In the genomic region with DNA sequence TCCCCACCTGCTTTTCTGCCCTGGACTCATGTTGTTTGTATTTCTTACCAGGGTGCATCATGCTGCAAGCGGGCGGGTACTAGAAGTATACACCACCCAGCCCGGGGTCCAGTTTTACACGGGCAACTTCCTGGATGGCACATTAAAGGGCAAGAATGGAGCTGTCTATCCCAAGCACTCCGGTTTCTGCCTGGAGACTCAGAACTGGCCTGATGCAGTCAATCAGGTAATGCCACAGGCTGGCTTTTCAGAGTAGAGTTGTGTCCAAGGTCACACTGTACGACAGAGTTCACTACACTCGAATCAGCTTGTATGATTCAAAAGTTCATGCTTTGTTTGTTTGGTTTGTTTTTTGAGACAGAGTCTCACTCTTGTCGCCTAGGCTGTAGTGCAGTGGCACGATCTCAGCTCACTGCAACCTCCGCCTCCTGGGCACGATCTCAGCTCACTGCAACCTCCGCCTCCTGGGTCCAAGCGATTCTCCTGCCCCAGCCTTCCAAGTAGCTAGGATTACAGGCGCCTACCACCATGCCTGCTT, we compare ENCODE assay signal across 1 cellular context.
TF ChIP-seq lines count a peak whose summit lies in the region.

No MANE protein-coding gene starts in this region.

TF ChIP-seq in HepG2, 621 proteins besides CTCF, POLR2A, EP300 and RAD21 (continued from another document and continues in another):
- TF ChIP-seq, protein P1, sequence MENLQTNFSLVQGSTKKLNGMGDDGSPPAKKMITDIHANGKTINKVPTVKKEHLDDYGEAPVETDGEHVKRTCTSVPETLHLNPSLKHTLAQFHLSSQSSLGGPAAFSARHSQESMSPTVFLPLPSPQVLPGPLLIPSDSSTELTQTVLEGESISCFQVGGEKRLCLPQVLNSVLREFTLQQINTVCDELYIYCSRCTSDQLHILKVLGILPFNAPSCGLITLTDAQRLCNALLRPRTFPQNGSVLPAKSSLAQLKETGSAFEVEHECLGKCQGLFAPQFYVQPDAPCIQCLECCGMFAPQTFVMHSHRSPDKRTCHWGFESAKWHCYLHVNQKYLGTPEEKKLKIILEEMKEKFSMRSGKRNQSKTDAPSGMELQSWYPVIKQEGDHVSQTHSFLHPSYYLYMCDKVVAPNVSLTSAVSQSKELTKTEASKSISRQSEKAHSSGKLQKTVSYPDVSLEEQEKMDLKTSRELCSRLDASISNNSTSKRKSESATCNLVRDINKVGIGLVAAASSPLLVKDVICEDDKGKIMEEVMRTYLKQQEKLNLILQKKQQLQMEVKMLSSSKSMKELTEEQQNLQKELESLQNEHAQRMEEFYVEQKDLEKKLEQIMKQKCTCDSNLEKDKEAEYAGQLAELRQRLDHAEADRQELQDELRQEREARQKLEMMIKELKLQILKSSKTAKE (CRISPR knock-in tag; IDR thresholded peaks at IDR 0.05; ENCODE audit: borderline replicate concordance), result no peak
- TF ChIP-seq HIC2 (CRISPR knock-in tag; IDR thresholded peaks at IDR 0.05; ENCODE audit: low read depth), result peak; percentile 84
- TF ChIP-seq SOX6 (IDR thresholded peaks at IDR 0.05), result no peak
- peak; percentile 85 for TF ChIP-seq SOX6 (CRISPR knock-in tag; IDR thresholded peaks at IDR 0.05)
- TF ChIP-seq, protein P2, sequence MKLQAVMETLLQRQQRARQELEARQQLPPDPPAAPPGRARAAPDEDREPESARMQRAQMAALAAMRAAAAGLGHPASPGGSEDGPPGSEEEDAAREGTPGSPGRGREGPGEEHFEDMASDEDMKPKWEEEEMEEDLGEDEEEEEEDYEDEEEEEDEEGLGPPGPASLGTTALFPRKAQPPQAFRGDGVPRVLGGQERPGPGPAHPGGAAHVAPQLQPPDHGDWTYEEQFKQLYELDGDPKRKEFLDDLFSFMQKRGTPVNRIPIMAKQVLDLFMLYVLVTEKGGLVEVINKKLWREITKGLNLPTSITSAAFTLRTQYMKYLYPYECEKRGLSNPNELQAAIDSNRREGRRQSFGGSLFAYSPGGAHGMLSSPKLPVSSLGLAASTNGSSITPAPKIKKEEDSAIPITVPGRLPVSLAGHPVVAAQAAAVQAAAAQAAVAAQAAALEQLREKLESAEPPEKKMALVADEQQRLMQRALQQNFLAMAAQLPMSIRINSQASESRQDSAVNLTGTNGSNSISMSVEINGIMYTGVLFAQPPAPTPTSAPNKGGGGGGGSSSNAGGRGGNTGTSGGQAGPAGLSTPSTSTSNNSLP (IDR thresholded peaks at IDR 0.05; ENCODE audit: low read depth, low read length), result peak; percentile 79
- 0 out of 2 replicates have a peak, but pooled peaks have one; percentile 10 for TF ChIP-seq KDM1A (CRISPR knock-in tag; IDR thresholded peaks at IDR 0.05)
- 0 out of 2 replicates have a peak, but pooled peaks have one; percentile 20 for TF ChIP-seq CBX5 (CRISPR knock-in tag; IDR thresholded peaks at IDR 0.05; ENCODE audit: borderline replicate concordance)
- TF ChIP-seq ZBTB21 (CRISPR knock-in tag; IDR thresholded peaks at IDR 0.05), result 0 out of 2 replicates have a peak, but pooled peaks have one; percentile 15
- TF ChIP-seq HMGXB4 (CRISPR knock-in tag; IDR thresholded peaks at IDR 0.05; ENCODE audit: borderline replicate concordance in 1 of 2, low read depth in 1 of 2), result 0 out of 4 replicates have a peak, but pooled peaks of 1 of the 2 experiments have one; percentile 39
- TF ChIP-seq SMC3 (IDR thresholded peaks at IDR 0.05; ENCODE audit: low read length), result peak; percentile 13; the same call in 1 of the 2 replicates
- no peak for TF ChIP-seq ZNF468 (CRISPR knock-in tag; IDR thresholded peaks at IDR 0.05)
- TF ChIP-seq ZNF777 (CRISPR knock-in tag; IDR thresholded peaks at IDR 0.05), result no peak
- TF ChIP-seq ELF4 (CRISPR knock-in tag; IDR thresholded peaks at IDR 0.05; ENCODE audit: borderline replicate concordance), result peak; percentile 60; the same call in 1 of the 2 replicates
- no peak for TF ChIP-seq ARNT (IDR thresholded peaks at IDR 0.05)
- TF ChIP-seq ZBTB43 (CRISPR knock-in tag; conservative IDR thresholded peaks at IDR 0.05), result peak; percentile 21; the same call in 1 of the 2 replicates
- peak; percentile 70; the same call in 1 of the 2 replicates for TF ChIP-seq FOXO1 (CRISPR knock-in tag; IDR thresholded peaks at IDR 0.05)
- TF ChIP-seq, protein P3, sequence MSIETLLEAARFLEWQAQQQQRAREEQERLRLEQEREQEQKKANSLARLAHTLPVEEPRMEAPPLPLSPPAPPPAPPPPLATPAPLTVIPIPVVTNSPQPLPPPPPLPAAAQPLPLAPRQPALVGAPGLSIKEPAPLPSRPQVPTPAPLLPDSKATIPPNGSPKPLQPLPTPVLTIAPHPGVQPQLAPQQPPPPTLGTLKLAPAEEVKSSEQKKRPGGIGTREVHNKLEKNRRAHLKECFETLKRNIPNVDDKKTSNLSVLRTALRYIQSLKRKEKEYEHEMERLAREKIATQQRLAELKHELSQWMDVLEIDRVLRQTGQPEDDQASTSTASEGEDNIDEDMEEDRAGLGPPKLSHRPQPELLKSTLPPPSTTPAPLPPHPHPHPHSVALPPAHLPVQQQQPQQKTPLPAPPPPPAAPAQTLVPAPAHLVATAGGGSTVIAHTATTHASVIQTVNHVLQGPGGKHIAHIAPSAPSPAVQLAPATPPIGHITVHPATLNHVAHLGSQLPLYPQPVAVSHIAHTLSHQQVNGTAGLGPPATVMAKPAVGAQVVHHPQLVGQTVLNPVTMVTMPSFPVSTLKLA (IDR thresholded peaks at IDR 0.05), result 0 out of 2 replicates have a peak, but pooled peaks have one; percentile 2
- peak; percentile 85 for TF ChIP-seq KMT2A (CRISPR knock-in tag; IDR thresholded peaks at IDR 0.05)
- no peak for TF ChIP-seq ZNF333 (CRISPR knock-in tag; IDR thresholded peaks at IDR 0.05; ENCODE audit: borderline replicate concordance)
- peak; percentile 54; the same call in 1 of the 2 replicates for TF ChIP-seq ZNF264 (CRISPR knock-in tag; IDR thresholded peaks at IDR 0.05)
- peak; percentile 39; the same call in 1 of the 2 replicates for TF ChIP-seq ZNF598 (CRISPR knock-in tag; IDR thresholded peaks at IDR 0.05; ENCODE audit: borderline replicate concordance)
- TF ChIP-seq ZBTB38 (CRISPR knock-in tag; IDR thresholded peaks at IDR 0.05), result peak; percentile 98
- TF ChIP-seq, protein P4, sequence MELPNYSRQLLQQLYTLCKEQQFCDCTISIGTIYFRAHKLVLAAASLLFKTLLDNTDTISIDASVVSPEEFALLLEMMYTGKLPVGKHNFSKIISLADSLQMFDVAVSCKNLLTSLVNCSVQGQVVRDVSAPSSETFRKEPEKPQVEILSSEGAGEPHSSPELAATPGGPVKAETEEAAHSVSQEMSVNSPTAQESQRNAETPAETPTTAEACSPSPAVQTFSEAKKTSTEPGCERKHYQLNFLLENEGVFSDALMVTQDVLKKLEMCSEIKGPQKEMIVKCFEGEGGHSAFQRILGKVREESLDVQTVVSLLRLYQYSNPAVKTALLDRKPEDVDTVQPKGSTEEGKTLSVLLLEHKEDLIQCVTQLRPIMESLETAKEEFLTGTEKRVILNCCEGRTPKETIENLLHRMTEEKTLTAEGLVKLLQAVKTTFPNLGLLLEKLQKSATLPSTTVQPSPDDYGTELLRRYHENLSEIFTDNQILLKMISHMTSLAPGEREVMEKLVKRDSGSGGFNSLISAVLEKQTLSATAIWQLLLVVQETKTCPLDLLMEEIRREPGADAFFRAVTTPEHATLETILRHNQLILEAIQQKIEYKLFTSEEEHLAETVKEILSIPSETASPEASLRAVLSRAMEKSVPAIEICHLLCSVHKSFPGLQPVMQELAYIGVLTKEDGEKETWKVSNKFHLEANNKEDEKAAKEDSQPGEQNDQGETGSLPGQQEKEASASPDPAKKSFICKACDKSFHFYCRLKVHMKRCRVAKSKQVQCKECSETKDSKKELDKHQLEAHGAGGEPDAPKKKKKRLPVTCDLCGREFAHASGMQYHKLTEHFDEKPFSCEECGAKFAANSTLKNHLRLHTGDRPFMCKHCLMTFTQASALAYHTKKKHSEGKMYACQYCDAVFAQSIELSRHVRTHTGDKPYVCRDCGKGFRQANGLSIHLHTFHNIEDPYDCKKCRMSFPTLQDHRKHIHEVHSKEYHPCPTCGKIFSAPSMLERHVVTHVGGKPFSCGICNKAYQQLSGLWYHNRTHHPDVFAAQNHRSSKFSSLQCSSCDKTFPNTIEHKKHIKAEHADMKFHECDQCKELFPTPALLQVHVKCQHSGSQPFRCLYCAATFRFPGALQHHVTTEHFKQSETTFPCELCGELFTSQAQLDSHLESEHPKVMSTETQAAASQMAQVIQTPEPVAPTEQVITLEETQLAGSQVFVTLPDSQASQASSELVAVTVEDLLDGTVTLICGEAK (IDR thresholded peaks at IDR 0.05), result no peak
- TF ChIP-seq, protein P4 (CRISPR knock-in tag; IDR thresholded peaks at IDR 0.05), result peak; percentile 26; the same call in 1 of the 2 replicates
- TF ChIP-seq RFX5 (IDR thresholded peaks at IDR 0.05; ENCODE audit: low read depth, low read length), result peak; percentile 84
- peak; percentile 91 for TF ChIP-seq SSRP1 (CRISPR knock-in tag; IDR thresholded peaks at IDR 0.05)
- 0 out of 2 replicates have a peak, but pooled peaks have one; percentile 56 for TF ChIP-seq IRF9 (CRISPR knock-in tag; IDR thresholded peaks at IDR 0.05; ENCODE audit: borderline replicate concordance)
- no peak for TF ChIP-seq ZNF615 (CRISPR knock-in tag; IDR thresholded peaks at IDR 0.05; ENCODE audit: borderline replicate concordance)
- 0 out of 2 replicates have a peak, but pooled peaks have one; percentile 37 for TF ChIP-seq ZNF317 (CRISPR knock-in tag; IDR thresholded peaks at IDR 0.05)
- TF ChIP-seq SRY (CRISPR knock-in tag; IDR thresholded peaks at IDR 0.05), result no peak
- 0 out of 2 replicates have a peak, but pooled peaks have one; percentile 43 for TF ChIP-seq GFI1 (CRISPR knock-in tag; IDR thresholded peaks at IDR 0.05; ENCODE audit: borderline replicate concordance)
- TF ChIP-seq HDAC2 (CRISPR knock-in tag; IDR thresholded peaks at IDR 0.05), result peak; percentile 78
- TF ChIP-seq ZNF644 (CRISPR knock-in tag; IDR thresholded peaks at IDR 0.05; ENCODE audit: low read depth), result peak; percentile 66
- TF ChIP-seq ZNF543 (CRISPR knock-in tag; IDR thresholded peaks at IDR 0.05), result no peak
- peak; percentile 43; the same call in 1 of the 2 replicates for TF ChIP-seq CREM (IDR thresholded peaks at IDR 0.05)
- no peak for TF ChIP-seq CREM (CRISPR knock-in tag; IDR thresholded peaks at IDR 0.05)
- TF ChIP-seq HOXA5 (CRISPR knock-in tag; IDR thresholded peaks at IDR 0.05), result no peak
